In genomic region chr14:82366803-82367202, GRCh38 we compare ENCODE assay signal across 25 cellular contexts.
DNase-seq lines count a peak whose midpoint lies in the region; ATAC-seq and TF ChIP-seq lines count a peak whose summit lies in the region.
"Had no signal": no experiment of that assay in that cellular context is flagged by ENCODE, and none has a peak within 500 bp of the region (broad histone marks: within the 10 kb centered on the region; RNA-seq: fewer than 3 reads in every experiment).

No MANE protein-coding gene starts in this region.

- ATAC-seq in WTC11, result peak; percentile 80
- ATAC-seq in HG03139 (IDR thresholded peaks at IDR 0.05; ENCODE audit: unreplicated experiment), result no peak

- no peaks in the 10 kb centered on the region for H3K4me1 ChIP-seq in mammary epithelial cell (ENCODE audit: insufficient read depth, low read length)
- no peaks in the 10 kb centered on the region for H3K4me1 ChIP-seq in smooth muscle cell (ENCODE audit: low read depth)
- H3K4me1 ChIP-seq: sigmoid colon had no signal

- no peaks in the 10 kb centered on the region for H3K36me3 Mint-ChIP-seq in WTC11
- H3K36me3 Mint-ChIP-seq: activated naive CD8-positive, alpha-beta T cell treated with anti-CD3 and anti-CD28 coated beads, Interleukin-2, amount 10 ng/mL, durations not matched to agents 7 days and 5 days had no signal

- no peak overlapping the region for H3K9ac ChIP-seq in mammary epithelial cell (ENCODE audit: insufficient read depth, low read length)
- H3K9ac ChIP-seq in smooth muscle cell (ENCODE audit: low read depth), result no peak overlapping the region
- H3K9ac ChIP-seq: BLaER1 treated with 17β-estradiol and CSF1 and Interleukin-3, amounts not matched to agents 10 nM and 100 nM; KMS-11; SK-N-SH had no signal

- H3K79me2 ChIP-seq in mammary epithelial cell (ENCODE audit: insufficient read depth, low read length), result no peaks in the 10 kb centered on the region
- no peaks in the 10 kb centered on the region for H3K79me2 ChIP-seq in smooth muscle cell (ENCODE audit: low read depth)

- no peak overlapping the region for H3K27ac Mint-ChIP-seq in WTC11
- H3K27ac Mint-ChIP-seq: activated B cell treated with CpG ODN at 0.5 μM for 24 hours; activated naive CD8-positive, alpha-beta T cell treated with anti-CD3 and anti-CD28 coated beads, Interleukin-2, amount 10 ng/mL, durations not matched to agents 7 days and 5 days; stimulated activated naive CD8-positive, alpha-beta T cell treated with anti-CD3 and anti-CD28 coated beads, Interleukin-15, Interleukin-2, amounts not matched to agents 100 ng/mL and 50 ng/mL, for 24 hours had no signal

- BruUV-seq in mammary epithelial cell (replicated peaks; lab: Mats Ljungman, UMichigan), result no TSS peak

- CTCF ChIA-PET in mammary epithelial cell (lab: Charles Lee; ENCODE audit: low non-redundant PET) (no interaction called here), WTC11 (lab: Charles Lee) (interaction anchor here (0.9 to 1.0 kb wide), 2 partner anchors 358 to 375 kb away, joined by 4 to 10 read pairs; no protein-coding TSS in a partner anchor)

- H3K9me3 Mint-ChIP-seq in WTC11, result no peaks in the 10 kb centered on the region

- H3F3A ChIP-seq in smooth muscle cell (ENCODE audit: low read depth), result no peaks in the 10 kb centered on the region

- peak; percentile 23 to 91 for DNase-seq in T47D (ENCODE audit: low read depth in 1 of 2, low spot score in 1 of 2)
- no peak for DNase-seq in mammary epithelial cell
- peak; percentile 4 for DNase-seq in NB4 (ENCODE audit: low read depth)
- DNase-seq in WTC11 (ENCODE audit: low spot score), result no peak
- no peak for DNase-seq in smooth muscle cell (lab: John Stamatoyannopoulos, UW; ENCODE audit: unreplicated experiment)
- no peak for DNase-seq in activated T-cell treated with anti-CD3 and anti-CD28 coated beads for 4 hours
- DNase-seq in activated naive CD4-positive, alpha-beta T cell treated with Interleukin-2 at 50 U/mL for 16 hours, result no peak
- DNase-seq: ACHN; activated B cell treated with CpG ODN at 0.5 μM for 24 hours; activated CD4-positive, alpha-beta T cell treated with anti-CD3 and anti-CD28 coated beads, Interleukin-2, amount 50 U/mL, for 48 hours; activated effector memory CD4-positive, alpha-beta T cell treated with Interleukin-2 at 50 U/mL for 16 hours; activated naive CD8-positive, alpha-beta T cell treated with anti-CD3 and anti-CD28 coated beads, Interleukin-2, amount 10 ng/mL, durations not matched to agents 7 days and 5 days; dermis blood vessel endothelial cell; EL; NCI-H1092 treated with DMSO at 0.1 percent for 48 hours; NCI-H2029; sigmoid colon; SK-N-SH; T-helper 2 cell had no signal

- H3K36me3 ChIP-seq in mammary epithelial cell (ENCODE audit: insufficient read depth, low read length) (no peaks in the 10 kb centered on the region), smooth muscle cell (ENCODE audit: low read depth) (no peaks in the 10 kb centered on the region)
- H3K36me3 ChIP-seq: BLaER1 treated with 17β-estradiol and CSF1 and Interleukin-3, amounts not matched to agents 10 nM and 100 nM; sigmoid colon had no signal

- H3K4me3 ChIP-seq in mammary epithelial cell (replicated peaks in 1 of 3; ENCODE audit: insufficient read depth in 1 of 3, low read depth in 2 of 3, low read length in 3 of 3) (no peak overlapping the region), NB4 (ENCODE audit: low read depth, low read length) (no peak overlapping the region), smooth muscle cell (no peak overlapping the region)
- H3K4me3 ChIP-seq: BLaER1 treated with 17β-estradiol and CSF1 and Interleukin-3, amounts not matched to agents 10 nM and 100 nM; sigmoid colon had no signal

- intact Hi-C loops in mammary epithelial cell (cut with micrococcal nuclease), result no loop called here

- no peaks in the 10 kb centered on the region for H4K20me1 ChIP-seq in mammary epithelial cell (ENCODE audit: insufficient read depth, low read length)
- H4K20me1 ChIP-seq in smooth muscle cell (ENCODE audit: low read depth), result no peaks in the 10 kb centered on the region
- H4K20me1 ChIP-seq: BLaER1 treated with 17β-estradiol and CSF1 and Interleukin-3, amounts not matched to agents 10 nM and 100 nM had no signal

- 13% methylated on average over 2 of the region's 2 CpGs for WGBS in mammary epithelial cell (ENCODE audit: low coverage, missing lambda C conversion rate)
- 56% methylated on average over 2 of the region's 2 CpGs for WGBS in smooth muscle cell (ENCODE audit: low lambda C conversion rate)

- H3K9me3 ChIP-seq in mammary epithelial cell (replicated peaks; ENCODE audit: insufficient read depth, low read length), result peaks cover 12% of the 10 kb centered on the region
- H3K9me3 ChIP-seq in smooth muscle cell (replicated peaks; ENCODE audit: low read depth), result no peaks in the 10 kb centered on the region
- H3K9me3 ChIP-seq: BLaER1 treated with 17β-estradiol and CSF1 and Interleukin-3, amounts not matched to agents 10 nM and 100 nM had no signal

- in situ Hi-C loops in T47D (cut with HindIII; ENCODE audit: low pct_unique_long_range_greater_than_20kb, low sequenced_read_pairs), result no loop called here
- in situ Hi-C loops in mammary epithelial cell (cut with MboI; ENCODE audit: low sequenced_read_pairs in 2 of 2), result no loop called here

- dilution Hi-C loops in mammary epithelial cell (cut with HindIII; ENCODE audit: low sequenced_read_pairs), result no loop called here

- no peak for TF ChIP-seq CTCF in mammary epithelial cell (conservative IDR thresholded peaks at IDR 0.05 in 1 of 2, IDR thresholded peaks at IDR 0.05 in 1 of 2; ENCODE audit: extremely low read depth in 1 of 2, insufficient read depth in 1 of 2, low read depth in 1 of 2, low read length in 2 of 2)
- TF ChIP-seq CTCF in NB4 (IDR thresholded peaks at IDR 0.05; ENCODE audit: low read depth, low read length), result no peak
- no peak for TF ChIP-seq CTCF in WTC11 (IDR thresholded peaks at IDR 0.05)
- TF ChIP-seq CTCF in smooth muscle cell (IDR thresholded peaks at IDR 0.05; ENCODE audit: borderline replicate concordance, insufficient read depth, poor library complexity, severe bottlenecking), result peak; percentile 4

- H3K27me3 ChIP-seq in mammary epithelial cell (ENCODE audit: insufficient read depth, low read length) (no peaks in the 10 kb centered on the region), smooth muscle cell (ENCODE audit: low read depth) (no peaks in the 10 kb centered on the region)
- H3K27me3 ChIP-seq: BLaER1 treated with 17β-estradiol and CSF1 and Interleukin-3, amounts not matched to agents 10 nM and 100 nM; sigmoid colon had no signal

- TF ChIP-seq POLR2A in NB4 (IDR thresholded peaks at IDR 0.05; ENCODE audit: extremely low read depth, insufficient read length), result no peak

- H3K27ac ChIP-seq in mammary epithelial cell (ENCODE audit: insufficient read depth, low read depth, low read length) (no peak overlapping the region), smooth muscle cell (ENCODE audit: low read depth) (no peak overlapping the region)
- H3K27ac ChIP-seq: BLaER1 treated with 17β-estradiol and CSF1 and Interleukin-3, amounts not matched to agents 10 nM and 100 nM; KMS-11; RWPE1; sigmoid colon had no signal

- no peak overlapping the region for H3K4me3 Mint-ChIP-seq in WTC11
- H3K4me3 Mint-ChIP-seq: activated B cell treated with CpG ODN at 0.5 μM for 24 hours; activated naive CD8-positive, alpha-beta T cell treated with anti-CD3 and anti-CD28 coated beads, Interleukin-2, amount 10 ng/mL, durations not matched to agents 7 days and 5 days; central memory CD8-positive, alpha-beta T cell; stimulated activated naive CD8-positive, alpha-beta T cell treated with anti-CD3 and anti-CD28 coated beads, Interleukin-15, Interleukin-2, amounts not matched to agents 100 ng/mL and 50 ng/mL, for 24 hours had no signal

- H3K4me2 ChIP-seq in mammary epithelial cell (ENCODE audit: insufficient read depth, low read depth, low read length), result no peak overlapping the region
- H3K4me2 ChIP-seq in smooth muscle cell, result no peak overlapping the region
- H3K4me2 ChIP-seq: BLaER1 treated with 17β-estradiol and CSF1 and Interleukin-3, amounts not matched to agents 10 nM and 100 nM; KMS-11; SK-N-SH had no signal

- POLR2A ChIA-PET in WTC11 (lab: Charles Lee), result no interaction called here

- no peaks in the 10 kb centered on the region for H3K27me3 Mint-ChIP-seq in WTC11 (ENCODE audit: low read depth)
- H3K27me3 Mint-ChIP-seq: activated B cell treated with CpG ODN at 0.5 μM for 24 hours; activated naive CD8-positive, alpha-beta T cell treated with anti-CD3 and anti-CD28 coated beads, Interleukin-2, amount 10 ng/mL, durations not matched to agents 7 days and 5 days; central memory CD8-positive, alpha-beta T cell; stimulated activated naive CD8-positive, alpha-beta T cell treated with anti-CD3 and anti-CD28 coated beads, Interleukin-15, Interleukin-2, amounts not matched to agents 100 ng/mL and 50 ng/mL, for 24 hours had no signal

- no peaks in the 10 kb centered on the region for H3K4me1 Mint-ChIP-seq in WTC11
- H3K4me1 Mint-ChIP-seq: activated B cell treated with CpG ODN at 0.5 μM for 24 hours; activated naive CD8-positive, alpha-beta T cell treated with anti-CD3 and anti-CD28 coated beads, Interleukin-2, amount 10 ng/mL, durations not matched to agents 7 days and 5 days; central memory CD8-positive, alpha-beta T cell had no signal

- no peak overlapping the region for H2AFZ ChIP-seq in mammary epithelial cell (ENCODE audit: low read depth, low read length)
- H2AFZ ChIP-seq in smooth muscle cell (ENCODE audit: low read depth), result no peak overlapping the region

TF ChIP-seq in WTC11, 78 proteins besides CTCF, POLR2A, EP300 and RAD21 (continues in another document):
- TF ChIP-seq ZMAT4 (CRISPR knock-in tag; IDR thresholded peaks at IDR 0.05) (no peak), ATF1 (CRISPR knock-in tag; IDR thresholded peaks at IDR 0.05) (no peak), RELA (CRISPR knock-in tag; IDR thresholded peaks at IDR 0.05; ENCODE audit: borderline replicate concordance) (no peak), SP1 (CRISPR knock-in tag; conservative IDR thresholded peaks at IDR 0.05) (no peak), JAZF1 (CRISPR knock-in tag; IDR thresholded peaks at IDR 0.05) (no peak), MLX (CRISPR knock-in tag; IDR thresholded peaks at IDR 0.05) (no peak), FOXJ3 (CRISPR knock-in tag; IDR thresholded peaks at IDR 0.05; ENCODE audit: borderline replicate concordance) (no peak), SOX15 (CRISPR knock-in tag; IDR thresholded peaks at IDR 0.05) (no peak)

Comparison
In these comparisons a context has a peak if more than half of its experiments do, and no peak if none do; other contexts are left out.
1. DNase-seq: peak in T47D (2 of 2) and NB4 (single experiment); none in mammary epithelial cell (single experiment), WTC11 (single experiment), smooth muscle cell (single experiment), activated T-cell treated with anti-CD3 and anti-CD28 coated beads for 4 hours (single experiment) and activated naive CD4-positive, alpha-beta T cell treated with Interleukin-2 at 50 U/mL for 16 hours (single experiment).